32 cellular contexts compared by ENCODE assay signal in the genomic region with DNA sequence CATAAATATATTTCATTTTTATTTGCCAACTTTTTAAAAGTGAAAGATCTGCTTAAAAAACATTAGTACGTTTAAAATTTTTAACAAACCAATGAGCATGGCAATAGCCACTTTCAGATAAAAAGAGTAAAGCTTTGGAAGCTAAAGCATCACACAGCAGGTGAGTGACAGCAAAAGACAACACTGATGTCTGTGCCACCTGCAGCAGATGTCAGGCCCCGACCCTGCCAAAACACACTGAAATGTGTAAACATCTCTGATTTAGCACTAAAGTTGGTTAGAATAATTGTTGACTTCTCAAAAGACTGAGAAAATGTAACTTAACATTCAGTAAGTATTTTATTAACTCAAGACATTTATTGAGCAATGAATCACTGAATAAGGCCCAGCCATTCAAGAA.
"Had no signal": no experiment of that assay in that cellular context is flagged by ENCODE, and none has a peak within 500 bp of the region (broad histone marks: within the 10 kb centered on the region; RNA-seq: fewer than 3 reads in every experiment).

No MANE protein-coding gene starts in this region.

- H3K36me3 ChIP-seq: ascending aorta, breast epithelium, cardiac muscle cell, esophagus muscularis mucosa, gastroesophageal sphincter, heart right ventricle had no signal

- H3K27ac Mint-ChIP-seq: activated CD8-positive, alpha-beta T cell treated with anti-CD3 and anti-CD28 coated beads for 36 hours; activated naive CD4-positive, alpha-beta T cell treated with anti-CD3 and anti-CD28 coated beads for 36 hours; activated naive CD4-positive, alpha-beta T cell treated with anti-CD3 and anti-CD28 coated beads, Interleukin-2, amount 50 U/mL, for 24 hours; activated naive CD8-positive, alpha-beta T cell treated with anti-CD3 and anti-CD28 coated beads for 36 hours; activated naive CD8-positive, alpha-beta T cell treated with anti-CD3 and anti-CD28 coated beads, Interleukin-2, amount 50 U/mL, for 24 hours; activated T-helper 1 cell treated with anti-CD3 and anti-CD28 coated beads, Interleukin-12 subunit alpha, Interleukin-12 subunit beta, Interleukin-2, Interleukin-4 antibody, amounts not matched to agents 30 ng/mL and 10 ng/mL and 1 ng/mL, durations not matched to agents 14 hours and 24 hours and 36 hours; activated T-helper 2 cell treated with anti-CD3 and anti-CD28 coated beads, Interferon-gamma antibody, Interleukin-2, Interleukin-4, amounts not matched to agents 10 μg/mL and 5 μg/mL and 100 μg/mL, durations not matched to agents 14 hours and 24 hours and 36 hours; brain; effector memory CD8-positive, alpha-beta T cell; WTC11 had no signal

- H3K4me1 ChIP-seq: ascending aorta, breast epithelium, esophagus muscularis mucosa, gastroesophageal sphincter, heart right ventricle had no signal

- ATAC-seq: activated CD8-positive, alpha-beta T cell treated with anti-CD3 and anti-CD28 coated beads for 36 hours; activated naive CD8-positive, alpha-beta T cell treated with anti-CD3 and anti-CD28 coated beads, Interleukin-2, amount 50 U/mL, for 24 hours; effector memory CD8-positive, alpha-beta T cell; gastroesophageal sphincter; heart right ventricle; WTC11 had no signal

- H3K4me3 ChIP-seq: ascending aorta, breast epithelium, cardiac muscle cell, esophagus muscularis mucosa, gastroesophageal sphincter, heart right ventricle, hepatocyte had no signal

- H3K36me3 Mint-ChIP-seq: activated naive CD8-positive, alpha-beta T cell treated with anti-CD3 and anti-CD28 coated beads for 36 hours; brain had no signal

- DNase-seq: activated CD4-positive, alpha-beta T cell treated with anti-CD3 and anti-CD28 coated beads for 1 hour; activated CD4-positive, alpha-beta T cell treated with anti-CD3 and anti-CD28 coated beads for 48 hours; activated CD4-positive, alpha-beta T cell treated with anti-CD3 and anti-CD28 coated beads, Interleukin-2, amount 50 U/mL, for 1 hour; activated CD4-positive, alpha-beta T cell treated with anti-CD3 and anti-CD28 coated beads, Interleukin-2, amount 50 U/mL, for 48 hours; activated CD8-positive, alpha-beta memory T cell treated with anti-CD3 and anti-CD28 coated beads for 24 hours; activated CD8-positive, alpha-beta T cell treated with anti-CD3 and anti-CD28 coated beads for 36 hours; activated effector memory CD4-positive, alpha-beta T cell treated with anti-CD3 and anti-CD28 coated beads, Interleukin-2, amount 50 U/mL, for 16 hours; activated naive CD4-positive, alpha-beta T cell treated with anti-CD3 and anti-CD28 coated beads for 36 hours; activated naive CD8-positive, alpha-beta T cell treated with anti-CD3 and anti-CD28 coated beads for 36 hours; activated naive CD8-positive, alpha-beta T cell treated with anti-CD3 and anti-CD28 coated beads, Interleukin-2, amount 50 U/mL, for 24 hours; activated T-cell treated with anti-CD3 and anti-CD28 coated beads, Interleukin-2, amount 50 U/mL, for 48 hours; central memory CD4-positive, alpha-beta T cell; cortex of kidney; dermis blood vessel endothelial cell; effector CD4-positive, alpha-beta T cell; effector memory CD8-positive, alpha-beta T cell; erythroblast; foreskin melanocyte; heart right ventricle; T-helper 2 cell had no signal

- H3K4me3 Mint-ChIP-seq: activated CD8-positive, alpha-beta T cell treated with anti-CD3 and anti-CD28 coated beads for 36 hours; activated naive CD4-positive, alpha-beta T cell treated with anti-CD3 and anti-CD28 coated beads for 36 hours; activated naive CD4-positive, alpha-beta T cell treated with anti-CD3 and anti-CD28 coated beads, Interleukin-2, amount 50 U/mL, for 24 hours; activated naive CD8-positive, alpha-beta T cell treated with anti-CD3 and anti-CD28 coated beads for 36 hours; activated naive CD8-positive, alpha-beta T cell treated with anti-CD3 and anti-CD28 coated beads, Interleukin-2, amount 50 U/mL, for 24 hours; activated T-helper 1 cell treated with anti-CD3 and anti-CD28 coated beads, Interleukin-12 subunit alpha, Interleukin-12 subunit beta, Interleukin-2, Interleukin-4 antibody, amounts not matched to agents 30 ng/mL and 10 ng/mL and 1 ng/mL, durations not matched to agents 14 hours and 24 hours and 36 hours; brain; effector memory CD8-positive, alpha-beta T cell; WTC11 had no signal

- H3K4me1 Mint-ChIP-seq: activated naive CD4-positive, alpha-beta T cell treated with anti-CD3 and anti-CD28 coated beads, Interleukin-2, amount 50 U/mL, for 24 hours; activated naive CD8-positive, alpha-beta T cell treated with anti-CD3 and anti-CD28 coated beads for 36 hours; activated naive CD8-positive, alpha-beta T cell treated with anti-CD3 and anti-CD28 coated beads, Interleukin-2, amount 50 U/mL, for 24 hours; brain had no signal

- H3K27me3 Mint-ChIP-seq: activated CD8-positive, alpha-beta T cell treated with anti-CD3 and anti-CD28 coated beads for 36 hours; activated naive CD4-positive, alpha-beta T cell treated with anti-CD3 and anti-CD28 coated beads, Interleukin-2, amount 50 U/mL, for 24 hours; activated naive CD8-positive, alpha-beta T cell treated with anti-CD3 and anti-CD28 coated beads for 36 hours; activated naive CD8-positive, alpha-beta T cell treated with anti-CD3 and anti-CD28 coated beads, Interleukin-2, amount 50 U/mL, for 24 hours; brain; effector memory CD8-positive, alpha-beta T cell had no signal

- H3K27ac ChIP-seq: ascending aorta, breast epithelium, cardiac muscle cell, esophagus muscularis mucosa, gastroesophageal sphincter, heart right ventricle, hepatocyte, VCaP had no signal

- H3K27me3 ChIP-seq: ascending aorta, breast epithelium, cardiac muscle cell, esophagus muscularis mucosa, gastroesophageal sphincter, heart right ventricle, hepatocyte had no signal
